8 cellular contexts compared by ENCODE assay signal in the genomic region with DNA sequence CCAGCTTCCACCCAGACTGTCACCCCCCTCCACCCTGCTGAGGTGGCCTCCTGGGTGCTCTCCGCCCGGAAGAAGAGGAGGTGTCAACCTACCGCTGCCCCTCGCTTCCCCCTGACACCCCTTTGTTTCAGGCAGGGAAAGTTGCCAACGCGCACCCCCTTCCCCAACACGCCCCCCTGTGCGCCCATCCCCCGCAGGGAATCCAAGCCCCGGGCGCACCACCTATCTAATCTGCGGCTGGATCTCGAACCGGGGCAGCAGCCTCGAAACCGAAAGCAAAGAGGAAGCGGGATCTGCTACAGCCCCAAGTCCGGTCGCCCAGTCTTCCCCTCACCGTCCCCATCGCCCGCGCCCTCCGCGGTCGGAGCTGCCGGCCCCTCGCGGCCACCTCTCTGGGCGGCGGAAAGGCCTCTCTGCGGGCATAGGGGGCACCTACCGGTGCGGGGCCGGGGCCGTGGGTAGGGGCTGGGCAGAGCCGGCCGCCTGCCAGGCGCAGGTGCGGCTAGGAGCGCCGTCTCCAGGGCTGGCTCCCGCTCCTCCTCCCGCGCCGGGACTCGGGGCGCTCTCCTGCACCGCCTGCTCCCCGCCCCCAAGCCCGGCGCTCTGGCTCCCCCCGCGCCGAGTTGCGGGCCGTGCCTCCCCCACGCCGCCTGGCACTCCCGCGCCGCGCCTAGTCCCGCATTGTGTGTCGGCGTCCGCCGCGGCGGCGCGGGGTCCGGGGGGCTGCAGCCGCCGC.
DNase-seq lines count a peak whose midpoint lies in the region; TF ChIP-seq lines count a peak whose summit lies in the region.

No MANE protein-coding gene starts in this region.

- H2AFZ ChIP-seq in OCI-LY3 (ENCODE audit: low read depth, low read length) = peak overlapping the region; percentile 89

- CTCF ChIA-PET in HEK293 (lab: Yijun Ruan, JAX) = interaction anchor here (1.4 to 4.1 kb wide), 2 partner anchors 9 to 13 kb away, joined by 4 to 32 read pairs; no protein-coding TSS in a partner anchor

- peak overlapping the region; percentile 71 for H3K9ac ChIP-seq in ES-I3 (ENCODE audit: low read depth, low read length)
- H3K9ac ChIP-seq in OCI-LY3 (ENCODE audit: low read length) = peak overlapping the region; percentile 65

- no peaks in the 10 kb centered on the region for H3K9me3 ChIP-seq in ES-I3 (ENCODE audit: control insufficient read depth, insufficient read depth, low read length)
- no peaks in the 10 kb centered on the region for H3K9me3 ChIP-seq in HEK293 (ENCODE audit: control insufficient read depth, insufficient read depth, low read depth, low read length)
- no peaks in the 10 kb centered on the region for H3K9me3 ChIP-seq in OCI-LY3 (ENCODE audit: insufficient read depth, low read length)

- H3K4me1 ChIP-seq in ES-I3 (ENCODE audit: insufficient read depth, low read length) (peaks cover 5% of the 10 kb centered on the region), HEK293 (ENCODE audit: control insufficient read depth, insufficient read depth, low read length) (no peaks in the 10 kb centered on the region), OCI-LY3 (ENCODE audit: low read length) (peaks cover 30% of the 10 kb centered on the region)

- TF ChIP-seq CTCF in HEK293 (tag by site-specific recombination; IDR thresholded peaks at IDR 0.05) = no peak
- no peak for TF ChIP-seq CTCF in OCI-LY3 (IDR thresholded peaks at IDR 0.05; ENCODE audit: low read depth, low read length)

- H3K4me3 ChIP-seq in HEK293 (ENCODE audit: low read depth, low read length) (peak overlapping the region; percentile 61), OCI-LY3 (ENCODE audit: low read length) (peak overlapping the region; percentile 94)

- H3K36me3 ChIP-seq in ES-I3 (ENCODE audit: insufficient read depth, low read length) = no peaks in the 10 kb centered on the region
- no peaks in the 10 kb centered on the region for H3K36me3 ChIP-seq in HEK293 (ENCODE audit: control insufficient read depth in 2 of 2, insufficient read depth in 1 of 2, low read length in 2 of 2)
- H3K36me3 ChIP-seq in OCI-LY3 (replicated peaks; ENCODE audit: low read depth, low read length) = no peaks in the 10 kb centered on the region

- H3K4me2 ChIP-seq in OCI-LY3 (ENCODE audit: low read length) = peak overlapping the region; percentile 95

- H3K27ac ChIP-seq in HEK293 (ENCODE audit: extremely low read depth, low read depth, low read length) = peak overlapping the region; percentile 57; the same call in 1 of the 2 replicates
- no peak overlapping the region for H3K27ac ChIP-seq in OCI-LY3 (ENCODE audit: low read length)

- peak; percentile 53 for DNase-seq in activated naive CD4-positive, alpha-beta T cell treated with anti-CD3 and anti-CD28 coated beads, Interleukin-2, amount 50 U/mL, for 16 hours
- DNase-seq in glomerular visceral epithelial cell (ENCODE audit: extremely low spot score) = peak; percentile 37
- peak in 29 of 56 donors; percentile 19 to 73 (median 45) for DNase-seq in nucleus accumbens (lab: John Stamatoyannopoulos, UW)
- DNase-seq in NK-92 (lab: John Stamatoyannopoulos, UW; ENCODE audit: unreplicated experiment) = no peak
- no peak for DNase-seq in DMS153 (lab: John Stamatoyannopoulos, UW)

- no peaks in the 10 kb centered on the region for H4K20me1 ChIP-seq in OCI-LY3 (ENCODE audit: insufficient read depth, low read length)

- H3K79me2 ChIP-seq in OCI-LY3 (ENCODE audit: low read length) = no peaks in the 10 kb centered on the region

- POLR2A ChIA-PET in HEK293 (lab: Yijun Ruan, JAX) = no interaction called here

- H3K27me3 ChIP-seq in OCI-LY3 (ENCODE audit: low read depth, low read length) = peaks cover 88% of the 10 kb centered on the region

TF ChIP-seq in HEK293, 187 proteins besides CTCF, POLR2A, EP300 and RAD21 (continues in another document):
- TF ChIP-seq ZEB2 (tag by site-specific recombination; IDR thresholded peaks at IDR 0.05) (peak; percentile 40; the same call in 1 of the 2 replicates), ZNF335 (tag by site-specific recombination; conservative IDR thresholded peaks at IDR 0.05) (peak; percentile 48; the same call in 1 of the 2 replicates), GLIS2 (tag by site-specific recombination; IDR thresholded peaks at IDR 0.05) (peak; percentile 72), ZNF624 (tag by site-specific recombination; IDR thresholded peaks at IDR 0.05) (no peak), ZNF266 (tag by site-specific recombination; IDR thresholded peaks at IDR 0.05; ENCODE audit: low read depth) (no peak), ZNF169 (tag by site-specific recombination; IDR thresholded peaks at IDR 0.05) (no peak), GLIS1 (tag by site-specific recombination; IDR thresholded peaks at IDR 0.05) (peak; percentile 58), ZBTB8A (tag by site-specific recombination; IDR thresholded peaks at IDR 0.05) (peak; percentile 36), ZNF677 (tag by site-specific recombination; IDR thresholded peaks at IDR 0.05) (no peak)
- TF ChIP-seq, protein P1, sequence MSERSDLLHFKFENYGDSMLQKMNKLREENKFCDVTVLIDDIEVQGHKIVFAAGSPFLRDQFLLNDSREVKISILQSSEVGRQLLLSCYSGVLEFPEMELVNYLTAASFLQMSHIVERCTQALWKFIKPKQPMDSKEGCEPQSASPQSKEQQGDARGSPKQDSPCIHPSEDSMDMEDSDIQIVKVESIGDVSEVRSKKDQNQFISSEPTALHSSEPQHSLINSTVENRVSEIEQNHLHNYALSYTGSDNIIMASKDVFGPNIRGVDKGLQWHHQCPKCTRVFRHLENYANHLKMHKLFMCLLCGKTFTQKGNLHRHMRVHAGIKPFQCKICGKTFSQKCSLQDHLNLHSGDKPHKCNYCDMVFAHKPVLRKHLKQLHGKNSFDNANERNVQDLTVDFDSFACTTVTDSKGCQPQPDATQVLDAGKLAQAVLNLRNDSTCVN (tag by site-specific recombination; optimal IDR thresholded peaks at IDR 0.05) = peak; percentile 47
- TF ChIP-seq, protein P2, sequence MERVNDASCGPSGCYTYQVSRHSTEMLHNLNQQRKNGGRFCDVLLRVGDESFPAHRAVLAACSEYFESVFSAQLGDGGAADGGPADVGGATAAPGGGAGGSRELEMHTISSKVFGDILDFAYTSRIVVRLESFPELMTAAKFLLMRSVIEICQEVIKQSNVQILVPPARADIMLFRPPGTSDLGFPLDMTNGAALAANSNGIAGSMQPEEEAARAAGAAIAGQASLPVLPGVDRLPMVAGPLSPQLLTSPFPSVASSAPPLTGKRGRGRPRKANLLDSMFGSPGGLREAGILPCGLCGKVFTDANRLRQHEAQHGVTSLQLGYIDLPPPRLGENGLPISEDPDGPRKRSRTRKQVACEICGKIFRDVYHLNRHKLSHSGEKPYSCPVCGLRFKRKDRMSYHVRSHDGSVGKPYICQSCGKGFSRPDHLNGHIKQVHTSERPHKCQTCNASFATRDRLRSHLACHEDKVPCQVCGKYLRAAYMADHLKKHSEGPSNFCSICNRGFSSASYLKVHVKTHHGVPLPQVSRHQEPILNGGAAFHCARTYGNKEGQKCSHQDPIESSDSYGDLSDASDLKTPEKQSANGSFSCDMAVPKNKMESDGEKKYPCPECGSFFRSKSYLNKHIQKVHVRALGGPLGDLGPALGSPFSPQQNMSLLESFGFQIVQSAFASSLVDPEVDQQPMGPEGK (tag by site-specific recombination; IDR thresholded peaks at IDR 0.05) = peak; percentile 58
- TF ChIP-seq, protein P3, sequence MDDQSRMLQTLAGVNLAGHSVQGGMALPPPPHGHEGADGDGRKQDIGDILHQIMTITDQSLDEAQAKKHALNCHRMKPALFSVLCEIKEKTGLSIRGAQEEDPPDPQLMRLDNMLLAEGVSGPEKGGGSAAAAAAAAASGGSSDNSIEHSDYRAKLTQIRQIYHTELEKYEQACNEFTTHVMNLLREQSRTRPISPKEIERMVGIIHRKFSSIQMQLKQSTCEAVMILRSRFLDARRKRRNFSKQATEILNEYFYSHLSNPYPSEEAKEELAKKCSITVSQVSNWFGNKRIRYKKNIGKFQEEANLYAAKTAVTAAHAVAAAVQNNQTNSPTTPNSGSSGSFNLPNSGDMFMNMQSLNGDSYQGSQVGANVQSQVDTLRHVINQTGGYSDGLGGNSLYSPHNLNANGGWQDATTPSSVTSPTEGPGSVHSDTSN (CRISPR knock-in tag; IDR thresholded peaks at IDR 0.05) = 0 out of 2 replicates have a peak, but pooled peaks have one; percentile 19
- TF ChIP-seq, protein P4, sequence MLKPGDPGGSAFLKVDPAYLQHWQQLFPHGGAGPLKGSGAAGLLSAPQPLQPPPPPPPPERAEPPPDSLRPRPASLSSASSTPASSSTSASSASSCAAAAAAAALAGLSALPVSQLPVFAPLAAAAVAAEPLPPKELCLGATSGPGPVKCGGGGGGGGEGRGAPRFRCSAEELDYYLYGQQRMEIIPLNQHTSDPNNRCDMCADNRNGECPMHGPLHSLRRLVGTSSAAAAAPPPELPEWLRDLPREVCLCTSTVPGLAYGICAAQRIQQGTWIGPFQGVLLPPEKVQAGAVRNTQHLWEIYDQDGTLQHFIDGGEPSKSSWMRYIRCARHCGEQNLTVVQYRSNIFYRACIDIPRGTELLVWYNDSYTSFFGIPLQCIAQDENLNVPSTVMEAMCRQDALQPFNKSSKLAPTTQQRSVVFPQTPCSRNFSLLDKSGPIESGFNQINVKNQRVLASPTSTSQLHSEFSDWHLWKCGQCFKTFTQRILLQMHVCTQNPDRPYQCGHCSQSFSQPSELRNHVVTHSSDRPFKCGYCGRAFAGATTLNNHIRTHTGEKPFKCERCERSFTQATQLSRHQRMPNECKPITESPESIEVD (tag by site-specific recombination; IDR thresholded peaks at IDR 0.05) = no peak
- TF ChIP-seq, protein P5, sequence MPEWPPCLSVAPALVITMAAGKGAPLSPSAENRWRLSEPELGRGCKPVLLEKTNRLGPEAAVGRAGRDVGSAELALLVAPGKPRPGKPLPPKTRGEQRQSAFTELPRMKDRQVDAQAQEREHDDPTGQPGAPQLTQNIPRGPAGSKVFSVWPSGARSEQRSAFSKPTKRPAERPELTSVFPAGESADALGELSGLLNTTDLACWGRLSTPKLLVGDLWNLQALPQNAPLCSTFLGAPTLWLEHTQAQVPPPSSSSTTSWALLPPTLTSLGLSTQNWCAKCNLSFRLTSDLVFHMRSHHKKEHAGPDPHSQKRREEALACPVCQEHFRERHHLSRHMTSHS (tag by site-specific recombination; IDR thresholded peaks at IDR 0.05) = no peak
- TF ChIP-seq, protein P6, sequence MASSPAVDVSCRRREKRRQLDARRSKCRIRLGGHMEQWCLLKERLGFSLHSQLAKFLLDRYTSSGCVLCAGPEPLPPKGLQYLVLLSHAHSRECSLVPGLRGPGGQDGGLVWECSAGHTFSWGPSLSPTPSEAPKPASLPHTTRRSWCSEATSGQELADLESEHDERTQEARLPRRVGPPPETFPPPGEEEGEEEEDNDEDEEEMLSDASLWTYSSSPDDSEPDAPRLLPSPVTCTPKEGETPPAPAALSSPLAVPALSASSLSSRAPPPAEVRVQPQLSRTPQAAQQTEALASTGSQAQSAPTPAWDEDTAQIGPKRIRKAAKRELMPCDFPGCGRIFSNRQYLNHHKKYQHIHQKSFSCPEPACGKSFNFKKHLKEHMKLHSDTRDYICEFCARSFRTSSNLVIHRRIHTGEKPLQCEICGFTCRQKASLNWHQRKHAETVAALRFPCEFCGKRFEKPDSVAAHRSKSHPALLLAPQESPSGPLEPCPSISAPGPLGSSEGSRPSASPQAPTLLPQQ (tag by site-specific recombination; IDR thresholded peaks at IDR 0.05) = no peak

Comparison
In these comparisons a context has a peak if more than half of its experiments do, and no peak if none do; other contexts are left out.
1. DNase-seq: peak in activated naive CD4-positive, alpha-beta T cell treated with anti-CD3 and anti-CD28 coated beads, Interleukin-2, amount 50 U/mL, for 16 hours (single experiment), glomerular visceral epithelial cell (single experiment) and nucleus accumbens (29 of 56); none in NK-92 (single experiment) and DMS153 (single experiment).